Comparison of ENCODE assay signal across 12 cellular contexts in genomic region chr7:146655928-146656797, GRCh38.
DNase-seq lines count a peak whose midpoint lies in the region; ATAC-seq and TF ChIP-seq lines count a peak whose summit lies in the region.
"Had no signal": no experiment of that assay in that cellular context is flagged by ENCODE, and none has a peak within 500 bp of the region (broad histone marks: within the 10 kb centered on the region; RNA-seq: fewer than 3 reads in every experiment).

No MANE protein-coding gene starts in this region.

- H3K36me3 Mint-ChIP-seq in activated CD8-positive, alpha-beta T cell treated with anti-CD3 and anti-CD28 coated beads for 36 hours (ENCODE audit: low read depth): no peaks in the 10 kb centered on the region
- no peaks in the 10 kb centered on the region for H3K36me3 Mint-ChIP-seq in activated CD8-positive, alpha-beta T cell treated with anti-CD3 and anti-CD28 coated beads, Interleukin-2, amount 10 ng/mL, durations not matched to agents 7 days and 5 days (ENCODE audit: low read depth)
- H3K36me3 Mint-ChIP-seq in glutamatergic neuron (ENCODE audit: unreplicated experiment): no peaks in the 10 kb centered on the region
- H3K36me3 Mint-ChIP-seq in stimulated activated effector memory CD8-positive, alpha-beta T cell treated with anti-CD3 and anti-CD28 coated beads, Interleukin-12 subunit alpha, Interleukin-12 subunit beta, amount 100 ng/mL, for 72 hours: no peaks in the 10 kb centered on the region
- H3K36me3 Mint-ChIP-seq: natural killer cell had no signal

- ATAC-seq in activated CD8-positive, alpha-beta T cell treated with anti-CD3 and anti-CD28 coated beads for 36 hours: no peak
- no peak for ATAC-seq in activated CD8-positive, alpha-beta T cell treated with anti-CD3 and anti-CD28 coated beads, Interleukin-2, amount 10 ng/mL, durations not matched to agents 7 days and 5 days
- no peak for ATAC-seq in stimulated activated effector memory CD8-positive, alpha-beta T cell treated with anti-CD3 and anti-CD28 coated beads, Interleukin-12 subunit alpha, Interleukin-12 subunit beta, amount 100 ng/mL, for 72 hours
- ATAC-seq: natural killer cell had no signal

- peak; percentile 7 for DNase-seq in activated CD8-positive, alpha-beta T cell treated with anti-CD3 and anti-CD28 coated beads for 36 hours
- no peak for DNase-seq in activated CD8-positive, alpha-beta T cell treated with anti-CD3 and anti-CD28 coated beads, Interleukin-2, amount 10 ng/mL, durations not matched to agents 7 days and 5 days
- peak; percentile 97 for DNase-seq in NCI-H2171 (lab: John Stamatoyannopoulos, UW)
- DNase-seq in SK-N-DZ (ENCODE audit: low spot score): peak; percentile 17
- no peak for DNase-seq in glutamatergic neuron
- DNase-seq in T1000 (lab: John Stamatoyannopoulos, UW): no peak
- DNase-seq in stimulated activated effector memory CD8-positive, alpha-beta T cell treated with anti-CD3 and anti-CD28 coated beads, Interleukin-12 subunit alpha, Interleukin-12 subunit beta, amount 100 ng/mL, for 72 hours (ENCODE audit: low spot score in 2 of 2): no peak
- no peak for DNase-seq in head of caudate nucleus
- DNase-seq: activated naive CD4-positive, alpha-beta T cell treated with Interleukin-2 at 50 U/mL for 16 hours; natural killer cell; WERI-Rb-1 had no signal

- peaks cover 2% of the 10 kb centered on the region for H3K9me3 Mint-ChIP-seq in activated CD8-positive, alpha-beta T cell treated with anti-CD3 and anti-CD28 coated beads for 36 hours
- H3K9me3 Mint-ChIP-seq in activated CD8-positive, alpha-beta T cell treated with anti-CD3 and anti-CD28 coated beads, Interleukin-2, amount 10 ng/mL, durations not matched to agents 7 days and 5 days (ENCODE audit: insufficient read depth): no peaks in the 10 kb centered on the region
- no peaks in the 10 kb centered on the region for H3K9me3 Mint-ChIP-seq in glutamatergic neuron (ENCODE audit: unreplicated experiment)
- peaks cover 24% of the 10 kb centered on the region for H3K9me3 Mint-ChIP-seq in stimulated activated effector memory CD8-positive, alpha-beta T cell treated with anti-CD3 and anti-CD28 coated beads, Interleukin-12 subunit alpha, Interleukin-12 subunit beta, amount 100 ng/mL, for 72 hours

- intact Hi-C loops in activated CD8-positive, alpha-beta T cell treated with anti-CD3 and anti-CD28 coated beads for 36 hours (cut with micrococcal nuclease): no loop called here
- intact Hi-C loops in head of caudate nucleus (cut with DNase I): no loop called here

- POLR2A ChIA-PET in activated CD8-positive, alpha-beta T cell treated with anti-CD3 and anti-CD28 coated beads for 36 hours (lab: Charles Lee): no interaction called here
- POLR2A ChIA-PET in activated CD8-positive, alpha-beta T cell treated with anti-CD3 and anti-CD28 coated beads, Interleukin-2, amount 10 ng/mL, durations not matched to agents 7 days and 5 days (lab: Charles Lee): no interaction called here

- no peak overlapping the region for H3K4me3 Mint-ChIP-seq in activated CD8-positive, alpha-beta T cell treated with anti-CD3 and anti-CD28 coated beads for 36 hours
- no peak overlapping the region for H3K4me3 Mint-ChIP-seq in activated CD8-positive, alpha-beta T cell treated with anti-CD3 and anti-CD28 coated beads, Interleukin-2, amount 10 ng/mL, durations not matched to agents 7 days and 5 days
- H3K4me3 Mint-ChIP-seq in glutamatergic neuron (ENCODE audit: unreplicated experiment): no peak overlapping the region
- H3K4me3 Mint-ChIP-seq in stimulated activated effector memory CD8-positive, alpha-beta T cell treated with anti-CD3 and anti-CD28 coated beads, Interleukin-12 subunit alpha, Interleukin-12 subunit beta, amount 100 ng/mL, for 72 hours: no peak overlapping the region
- H3K4me3 Mint-ChIP-seq: natural killer cell; stimulated activated naive CD8-positive, alpha-beta T cell treated with anti-CD3 and anti-CD28 coated beads, Interleukin-15, Interleukin-2, amounts not matched to agents 100 ng/mL and 50 ng/mL, for 24 hours had no signal

- CTCF ChIA-PET in activated CD8-positive, alpha-beta T cell treated with anti-CD3 and anti-CD28 coated beads for 36 hours (lab: Charles Lee): no interaction called here
- CTCF ChIA-PET in activated CD8-positive, alpha-beta T cell treated with anti-CD3 and anti-CD28 coated beads, Interleukin-2, amount 10 ng/mL, durations not matched to agents 7 days and 5 days (lab: Charles Lee): no interaction called here

- H3K4me1 Mint-ChIP-seq in activated CD8-positive, alpha-beta T cell treated with anti-CD3 and anti-CD28 coated beads for 36 hours (ENCODE audit: low read depth): peaks cover 4% of the 10 kb centered on the region
- peaks cover 6% of the 10 kb centered on the region for H3K4me1 Mint-ChIP-seq in activated CD8-positive, alpha-beta T cell treated with anti-CD3 and anti-CD28 coated beads, Interleukin-2, amount 10 ng/mL, durations not matched to agents 7 days and 5 days (ENCODE audit: low read depth)
- no peaks in the 10 kb centered on the region for H3K4me1 Mint-ChIP-seq in glutamatergic neuron (ENCODE audit: low read depth, unreplicated experiment)
- no peaks in the 10 kb centered on the region for H3K4me1 Mint-ChIP-seq in stimulated activated effector memory CD8-positive, alpha-beta T cell treated with anti-CD3 and anti-CD28 coated beads, Interleukin-12 subunit alpha, Interleukin-12 subunit beta, amount 100 ng/mL, for 72 hours
- H3K4me1 Mint-ChIP-seq: natural killer cell had no signal

- no peak for TF ChIP-seq CTCF in activated CD8-positive, alpha-beta T cell treated with anti-CD3 and anti-CD28 coated beads for 36 hours (IDR thresholded peaks at IDR 0.05)
- TF ChIP-seq CTCF in glutamatergic neuron (IDR thresholded peaks at IDR 0.05; ENCODE audit: partially characterized antibody, unreplicated experiment): no peak

- H3K27ac Mint-ChIP-seq in activated CD8-positive, alpha-beta T cell treated with anti-CD3 and anti-CD28 coated beads for 36 hours: no peak overlapping the region
- no peak overlapping the region for H3K27ac Mint-ChIP-seq in activated CD8-positive, alpha-beta T cell treated with anti-CD3 and anti-CD28 coated beads, Interleukin-2, amount 10 ng/mL, durations not matched to agents 7 days and 5 days
- H3K27ac Mint-ChIP-seq in glutamatergic neuron (ENCODE audit: unreplicated experiment): no peak overlapping the region
- no peak overlapping the region for H3K27ac Mint-ChIP-seq in stimulated activated effector memory CD8-positive, alpha-beta T cell treated with anti-CD3 and anti-CD28 coated beads, Interleukin-12 subunit alpha, Interleukin-12 subunit beta, amount 100 ng/mL, for 72 hours
- H3K27ac Mint-ChIP-seq: natural killer cell; stimulated activated naive CD8-positive, alpha-beta T cell treated with anti-CD3 and anti-CD28 coated beads, Interleukin-15, Interleukin-2, amounts not matched to agents 100 ng/mL and 50 ng/mL, for 24 hours had no signal

- no peaks in the 10 kb centered on the region for H3K27me3 Mint-ChIP-seq in activated CD8-positive, alpha-beta T cell treated with anti-CD3 and anti-CD28 coated beads for 36 hours
- H3K27me3 Mint-ChIP-seq in activated CD8-positive, alpha-beta T cell treated with anti-CD3 and anti-CD28 coated beads, Interleukin-2, amount 10 ng/mL, durations not matched to agents 7 days and 5 days (ENCODE audit: low read depth): no peaks in the 10 kb centered on the region
- no peaks in the 10 kb centered on the region for H3K27me3 Mint-ChIP-seq in glutamatergic neuron (ENCODE audit: unreplicated experiment)
- H3K27me3 Mint-ChIP-seq: stimulated activated naive CD8-positive, alpha-beta T cell treated with anti-CD3 and anti-CD28 coated beads, Interleukin-15, Interleukin-2, amounts not matched to agents 100 ng/mL and 50 ng/mL, for 24 hours had no signal

Comparison
In these comparisons a context has a peak if more than half of its experiments do, and no peak if none do; other contexts are left out.
1. DNase-seq: peak in activated CD8-positive, alpha-beta T cell treated with anti-CD3 and anti-CD28 coated beads for 36 hours (single experiment), NCI-H2171 (single experiment) and SK-N-DZ (single experiment); none in activated CD8-positive, alpha-beta T cell treated with anti-CD3 and anti-CD28 coated beads, Interleukin-2, amount 10 ng/mL, durations not matched to agents 7 days and 5 days (single experiment), glutamatergic neuron (single experiment), T1000 (single experiment), stimulated activated effector memory CD8-positive, alpha-beta T cell treated with anti-CD3 and anti-CD28 coated beads, Interleukin-12 subunit alpha, Interleukin-12 subunit beta, amount 100 ng/mL, for 72 hours (0 of 2) and head of caudate nucleus (0 of 42).